8 cellular contexts compared by ENCODE assay signal in the genomic region with DNA sequence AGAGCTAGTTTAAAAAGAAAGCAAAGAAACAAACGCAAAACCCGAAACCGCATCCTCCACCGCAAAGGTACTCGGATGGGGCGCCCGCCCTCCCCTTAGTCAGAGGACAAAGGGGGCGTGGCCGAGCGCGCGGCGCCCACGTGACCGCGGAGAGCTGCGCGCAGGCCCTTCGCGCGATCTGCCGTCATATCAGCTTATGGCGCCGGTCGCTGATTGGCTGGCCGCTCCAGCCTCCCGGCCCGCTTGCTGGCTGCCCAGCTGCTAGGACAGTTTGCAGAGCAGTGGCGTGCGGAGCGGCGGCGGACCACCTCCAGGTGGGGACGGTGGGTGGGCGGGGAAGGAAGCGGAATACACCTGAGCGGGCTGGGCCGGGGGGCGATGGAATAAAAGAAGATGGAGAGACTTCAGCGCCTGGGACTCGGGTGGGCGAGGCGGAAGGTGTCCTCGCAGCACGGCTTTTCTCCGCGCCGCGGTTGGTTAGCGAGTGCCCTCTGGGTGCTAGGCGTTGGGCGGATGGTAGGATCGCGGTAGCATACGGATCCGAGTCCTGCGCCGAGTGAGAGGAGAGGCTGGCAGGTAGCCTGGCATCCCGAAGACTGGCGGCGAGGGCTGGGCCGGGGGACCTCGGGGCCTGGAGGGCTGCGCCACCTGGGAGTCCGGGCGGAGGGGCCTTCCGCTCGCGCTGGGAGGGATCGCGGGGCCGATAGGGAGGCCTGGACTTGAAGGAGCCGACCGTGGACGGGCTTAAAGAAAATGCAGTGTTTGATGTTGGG. TPM values are rescaled to one million over a fixed set of nuclear protein-coding genes. Genes with fewer than 3 reads are reported as not detected.
A peak's percentile ranks its signal among the peaks of the same experiment; 100 is the strongest.
DNase-seq lines count a peak whose midpoint lies in the region; ATAC-seq, FAIRE-seq and TF ChIP-seq lines count a peak whose summit lies in the region.

A gene with protein sequence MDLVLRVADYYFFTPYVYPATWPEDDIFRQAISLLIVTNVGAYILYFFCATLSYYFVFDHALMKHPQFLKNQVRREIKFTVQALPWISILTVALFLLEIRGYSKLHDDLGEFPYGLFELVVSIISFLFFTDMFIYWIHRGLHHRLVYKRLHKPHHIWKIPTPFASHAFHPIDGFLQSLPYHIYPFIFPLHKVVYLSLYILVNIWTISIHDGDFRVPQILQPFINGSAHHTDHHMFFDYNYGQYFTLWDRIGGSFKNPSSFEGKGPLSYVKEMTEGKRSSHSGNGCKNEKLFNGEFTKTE (plus strand): TSS at position 269 of the 773 bp plus-strand sequence. CDS start 10,605 bp downstream, outside the sequence.

- FAIRE-seq in H54 (lab: Jason Lieb, UNC) = peak; percentile 68

- DNase-seq in EL (peak; percentile 90), H54 (ENCODE audit: insufficient read length, low spot score) (peak; percentile 66), fibroblast of pulmonary artery (ENCODE audit: low read depth) (peak; percentile 93)
- DNase-seq in activated effector memory CD4-positive, alpha-beta T cell treated with Interleukin-2 at 50 U/mL for 16 hours = peak; percentile 88
- DNase-seq in natural killer cell treated with Interleukin-12 subunit alpha and Interleukin-12 subunit beta and Interleukin-15 and Interleukin-18, amount 100 ng/mL, for 72 hours (ENCODE audit: low spot score) = peak; percentile 96
- DNase-seq in stimulated activated naive CD8-positive, alpha-beta T cell treated with anti-CD3 and anti-CD28 coated beads, Interleukin-15, Interleukin-2, amounts not matched to agents 100 U/mL and 50 U/mL, for 24 hours = peak; percentile 96

- peak; percentile 97 to 98 for ATAC-seq in natural killer cell treated with Interleukin-12 subunit alpha and Interleukin-12 subunit beta and Interleukin-15 and Interleukin-18, amount 100 ng/mL, for 72 hours
- ATAC-seq in stimulated activated naive CD8-positive, alpha-beta T cell treated with anti-CD3 and anti-CD28 coated beads, Interleukin-15, Interleukin-2, amounts not matched to agents 100 U/mL and 50 U/mL, for 24 hours = peak; percentile 95

- H3K27me3 Mint-ChIP-seq in natural killer cell treated with Interleukin-12 subunit alpha and Interleukin-12 subunit beta and Interleukin-15 and Interleukin-18, amount 100 ng/mL, for 72 hours = peaks cover 2 to 5% of the 10 kb centered on the region in 2 donors

- H3K4me2 ChIP-seq in Loucy (ENCODE audit: low read depth, low read length, poor library complexity, severe bottlenecking) = peak within 1 kb of the TSS; percentile 88

- peak within 1 kb of the TSS; percentile 94 for H3K9ac ChIP-seq in Loucy (ENCODE audit: low read depth, low read length, poor library complexity, severe bottlenecking)

- no peaks in the 10 kb centered on the region for H3F3A ChIP-seq in Loucy (ENCODE audit: low read depth)

- peak within 1 kb of the TSS; percentile 99 for H3K4me3 Mint-ChIP-seq in natural killer cell treated with Interleukin-12 subunit alpha and Interleukin-12 subunit beta and Interleukin-15 and Interleukin-18, amount 100 ng/mL, for 72 hours

- H3K36me3 Mint-ChIP-seq in natural killer cell treated with Interleukin-12 subunit alpha and Interleukin-12 subunit beta and Interleukin-15 and Interleukin-18, amount 100 ng/mL, for 72 hours = no peaks in the 10 kb centered on the region

- peaks cover 43% of the 10 kb centered on the region for H3K4me1 ChIP-seq in Loucy (ENCODE audit: insufficient read depth, low read length, poor library complexity, severe bottlenecking)

- peak within 1 kb of the TSS; percentile 86 for H2AFZ ChIP-seq in Loucy (ENCODE audit: low read length)

- no peaks in the 10 kb centered on the region for H3K9me3 Mint-ChIP-seq in natural killer cell treated with Interleukin-12 subunit alpha and Interleukin-12 subunit beta and Interleukin-15 and Interleukin-18, amount 100 ng/mL, for 72 hours

- H3K4me1 Mint-ChIP-seq in natural killer cell treated with Interleukin-12 subunit alpha and Interleukin-12 subunit beta and Interleukin-15 and Interleukin-18, amount 100 ng/mL, for 72 hours (ENCODE audit: low read depth in 2 of 2) = peaks cover 31 to 34% of the 10 kb centered on the region in 2 donors

- peaks cover 50% of the 10 kb centered on the region for H3K79me2 ChIP-seq in Loucy (ENCODE audit: insufficient read depth, low read length)

- H3K27ac Mint-ChIP-seq in natural killer cell treated with Interleukin-12 subunit alpha and Interleukin-12 subunit beta and Interleukin-15 and Interleukin-18, amount 100 ng/mL, for 72 hours = peak within 1 kb of the TSS; percentile 91 to 100

- peak within 1 kb of the TSS; percentile 83 for H3K4me3 ChIP-seq in Loucy (ENCODE audit: low read length, poor library complexity, severe bottlenecking)
- H3K4me3 ChIP-seq in fibroblast of pulmonary artery (replicated peaks; ENCODE audit: low read depth, low read length) = peak within 1 kb of the TSS; percentile 84

- no peaks in the 10 kb centered on the region for H3K36me3 ChIP-seq in Loucy (ENCODE audit: insufficient read depth, low read length)

- no peaks in the 10 kb centered on the region for H3K9me3 ChIP-seq in Loucy (ENCODE audit: insufficient read depth, low read depth, low read length)

- H4K20me1 ChIP-seq in Loucy (ENCODE audit: insufficient read depth, low read length, poor library complexity, severe bottlenecking) = peaks cover 43% of the 10 kb centered on the region

- TF ChIP-seq CTCF in Loucy (conservative IDR thresholded peaks at IDR 0.05; ENCODE audit: low read length) (no peak), fibroblast of pulmonary artery (IDR thresholded peaks at IDR 0.05; ENCODE audit: low read length, missing control alignments) (no peak)

- H3K9me2 ChIP-seq in Loucy (replicated peaks; ENCODE audit: low read depth, low read length) = no peaks in the 10 kb centered on the region

- TF ChIP-seq POLR2A in H54 (IDR thresholded peaks at IDR 0.05; ENCODE audit: low read depth, low read length) (peak; percentile 69), Raji (IDR thresholded peaks at IDR 0.05; ENCODE audit: insufficient read depth, low read depth, low read length) (peak; percentile 76)

- H3K27me3 ChIP-seq in Loucy (ENCODE audit: insufficient read depth, low read length, poor library complexity, severe bottlenecking) = no peaks in the 10 kb centered on the region

RNA-seq across cellular contexts. Expression of the gene that starts here (rescaled TPM):
- 10 to 100 TPM; 19.9 to 24.2 TPM for total RNA-seq in natural killer cell treated with Interleukin-12 subunit alpha and Interleukin-12 subunit beta and Interleukin-15 and Interleukin-18, amount 100 ng/mL, for 72 hours

Comparison
In these comparisons a context has a peak if more than half of its experiments do, and no peak if none do; other contexts are left out.
1. Peak in every context shown above with its lines: DNase-seq, ATAC-seq and H3K4me3 ChIP-seq.